25 cellular contexts compared by ENCODE assay signal in the genomic region with DNA sequence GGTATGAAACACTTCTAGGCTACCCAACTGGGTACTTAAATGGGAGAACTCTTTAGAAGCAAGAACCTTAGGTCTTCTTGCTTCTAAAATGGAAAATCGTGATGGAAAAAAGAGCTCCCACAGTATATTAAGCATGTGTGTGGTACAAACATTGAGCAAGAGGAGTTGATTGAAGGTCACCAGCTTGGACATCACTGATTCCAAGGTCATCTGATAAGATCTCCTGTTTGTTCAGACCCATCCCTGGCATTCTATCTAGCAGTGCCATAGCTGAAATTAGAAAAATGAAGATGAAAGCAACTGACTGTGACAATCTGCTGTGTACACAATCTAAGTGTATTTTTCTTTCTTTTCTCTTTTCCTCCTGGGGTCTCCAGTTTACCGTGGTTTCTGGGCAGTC. TPM values are rescaled to one million over a fixed set of nuclear protein-coding genes. Genes with fewer than 3 reads are reported as not detected.
DNase-seq lines count a peak whose midpoint lies in the region; ATAC-seq, FAIRE-seq and TF ChIP-seq lines count a peak whose summit lies in the region.
"Had no signal": no experiment of that assay in that cellular context is flagged by ENCODE, and none has a peak within 500 bp of the region (broad histone marks: within the 10 kb centered on the region; RNA-seq: fewer than 3 reads in every experiment).

No MANE protein-coding gene starts in this region.

- TF ChIP-seq POLR2A in HepG2 (IDR thresholded peaks at IDR 0.05; ENCODE audit: insufficient read depth in 1 of 2, low read depth in 2 of 2, low read length in 2 of 2): no peak

- in situ Hi-C loops in HepG2 (cut with HindIII; ENCODE audit: extremely low pct_ligation_motif_present, low pct_unique_long_range_greater_than_20kb): no loop called here

- no TSS peak for BruUV-seq in HepG2 (replicated peaks; lab: Mats Ljungman, UMichigan)

- CTCF ChIA-PET in HepG2 (lab: Yijun Ruan, JAX; ENCODE audit: low intra/inter-chr PET ratio, low total read pairs): no interaction called here

- no peak overlapping the region for H2AK5ac ChIP-seq in trophoblast cell (ENCODE audit: low read length)

- no peak overlapping the region for H3K4ac ChIP-seq in trophoblast cell (ENCODE audit: low read depth, low read length)

- POLR2A ChIA-PET in HepG2 (lab: Yijun Ruan, JAX): no interaction called here

- TF ChIP-seq CTCF in left ventricle myocardium inferior (IDR thresholded peaks at IDR 0.05; ENCODE audit: borderline replicate concordance): no peak
- no peak for TF ChIP-seq CTCF in HepG2 (CRISPR knock-in tag; IDR thresholded peaks at IDR 0.05)
- TF ChIP-seq CTCF in dorsolateral prefrontal cortex (IDR thresholded peaks at IDR 0.05 in 54 of 56, conservative IDR thresholded peaks at IDR 0.05 in 2 of 56; ENCODE audit: low read depth in 1 of 56, partially characterized antibody in 56 of 56): no peak

- no peak overlapping the region for H4K91ac ChIP-seq in trophoblast cell (ENCODE audit: low read depth, low read length)

- H3K23ac ChIP-seq in trophoblast cell (ENCODE audit: low read length): no peak overlapping the region

- no peak overlapping the region for H2BK5ac ChIP-seq in trophoblast cell (ENCODE audit: low read depth, low read length, poor library complexity)

- no peak overlapping the region for H4K8ac ChIP-seq in trophoblast cell (ENCODE audit: low read depth, low read length)

- H3K27me3 ChIP-seq in left ventricle myocardium inferior (ENCODE audit: low read depth) (no peaks in the 10 kb centered on the region), HepG2 (ENCODE audit: control insufficient read depth in 1 of 2, insufficient read depth in 2 of 2, low read length in 2 of 2) (no peaks in the 10 kb centered on the region), trophoblast cell (ENCODE audit: insufficient read depth, low read length) (no peaks in the 10 kb centered on the region), dorsolateral prefrontal cortex (no peaks in the 10 kb centered on the region)
- H3K27me3 ChIP-seq: BE2C; BLaER1 treated with 17β-estradiol and CSF1 and Interleukin-3, amounts not matched to agents 10 nM and 100 nM had no signal

- ATAC-seq in Right ventricle myocardium superior (ENCODE audit: poor library complexity): no peak
- ATAC-seq in HepG2: peak; percentile 55
- ATAC-seq in GM18907 (IDR thresholded peaks at IDR 0.05; ENCODE audit: unreplicated experiment): no peak
- ATAC-seq: A549 had no signal

- H3K4me1 ChIP-seq in left ventricle myocardium inferior (peaks cover 62% of the 10 kb centered on the region), HepG2 (ENCODE audit: insufficient read depth, low read length) (peaks cover 31% of the 10 kb centered on the region), trophoblast cell (ENCODE audit: control insufficient read depth in 1 of 2, insufficient read depth in 2 of 2, low read length in 2 of 2) (no peaks in the 10 kb centered on the region)
- H3K4me1 ChIP-seq: A549, BE2C had no signal

- DNase-seq in left ventricle myocardium inferior: no peak
- DNase-seq in Right ventricle myocardium superior: no peak
- DNase-seq in HepG2 (ENCODE audit: low spot score): peak; percentile 75
- no peak for DNase-seq in trophoblast cell
- no peak for DNase-seq in cerebellar nuclear complex (lab: John Stamatoyannopoulos, UW)
- no peak for DNase-seq in dorsolateral prefrontal cortex
- DNase-seq: 8988T; ACHN; AML-193; BE2C; Calu3; CD4-positive, alpha-beta memory T cell; COR-L47; DMS53; DMS79 treated with DMSO at 0.1 percent for 48 hours; GF-D8; GM23248; H7; HCEC 1CT had no signal

- H3K79me1 ChIP-seq in trophoblast cell (ENCODE audit: low read length): no peaks in the 10 kb centered on the region

- no peak overlapping the region for H3K9ac ChIP-seq in HepG2 (ENCODE audit: insufficient read depth, low read depth, low read length)
- H3K9ac ChIP-seq in trophoblast cell (ENCODE audit: low read length): no peak overlapping the region
- H3K9ac ChIP-seq: BLaER1 treated with 17β-estradiol and CSF1 and Interleukin-3, amounts not matched to agents 10 nM and 100 nM; GM23248 had no signal

- H3K14ac ChIP-seq in trophoblast cell (ENCODE audit: low read length): no peak overlapping the region

- H2BK12ac ChIP-seq in trophoblast cell (ENCODE audit: low read length): no peak overlapping the region

- H3K27ac ChIP-seq in left ventricle myocardium inferior (replicated peaks) (peak overlapping the region; percentile 95), HepG2 (ENCODE audit: extremely low read length, insufficient read depth, low read length) (no peak overlapping the region), trophoblast cell (ENCODE audit: low read depth, low read length) (no peak overlapping the region), dorsolateral prefrontal cortex (no peak overlapping the region)
- H3K27ac ChIP-seq: A549; BLaER1 treated with 17β-estradiol and CSF1 and Interleukin-3, amounts not matched to agents 10 nM and 100 nM; GM23248 had no signal

- no peak overlapping the region for H2BK120ac ChIP-seq in trophoblast cell (ENCODE audit: insufficient read depth, low read length, poor library complexity)

- WGBS in HepG2 (ENCODE audit: low lambda C conversion rate): 57% methylated on average over 2 of the region's 2 CpGs
- WGBS in trophoblast cell (ENCODE audit: extremely low coverage, insufficient coverage, insufficient read length): no CpG with 5 or more reads among the region's 2 CpGs

- H3K36me3 ChIP-seq in left ventricle myocardium inferior (peaks cover 33% of the 10 kb centered on the region), HepG2 (replicated peaks in 1 of 2; ENCODE audit: control insufficient read depth in 1 of 2, insufficient read depth in 2 of 2, low read length in 2 of 2) (peaks cover 3 to 19% of the 10 kb centered on the region in 2 experiments; a peak in 4 of 5 replicates), trophoblast cell (ENCODE audit: control insufficient read depth in 1 of 2, insufficient read depth in 2 of 2, low read length in 2 of 2) (peaks cover 9 to 12% of the 10 kb centered on the region in 2 experiments)
- H3K36me3 ChIP-seq: BE2C had no signal

- H3K18ac ChIP-seq in trophoblast cell (ENCODE audit: low read length): no peak overlapping the region

- peak in 1 of 2 experiments; percentile 18; a peak in 1 of 4 replicates for TF ChIP-seq EP300 in HepG2 (IDR thresholded peaks at IDR 0.05; ENCODE audit: low read depth in 2 of 2, low read length in 2 of 2)
- no peak; the same call in 1 of the 2 replicates for TF ChIP-seq EP300 in HepG2 (CRISPR knock-in tag; IDR thresholded peaks at IDR 0.05; ENCODE audit: borderline replicate concordance)

- intact Hi-C loops in left ventricle myocardium inferior (cut with micrococcal nuclease): no loop called here
- intact Hi-C loops in Right ventricle myocardium superior (cut with DNase I): no loop called here
- intact Hi-C loops in HepG2 (cut with micrococcal nuclease; ENCODE audit: unreplicated experiment): loop anchor here (1.0 kb wide), 1 partner anchor 9 kb away; no protein-coding TSS in a partner anchor
- intact Hi-C loops in dorsolateral prefrontal cortex (cut with DNase I): loop anchor here in 1 of 2 donors (5.0 kb wide), 1 partner anchor 40 kb away; no protein-coding TSS in a partner anchor

- H3K4me3 ChIP-seq in left ventricle myocardium inferior: no peak overlapping the region
- no peak overlapping the region for H3K4me3 ChIP-seq in HepG2 (replicated peaks in 1 of 3; ENCODE audit: insufficient read depth in 1 of 3, low read depth in 2 of 3, low read length in 3 of 3)
- no peak overlapping the region for H3K4me3 ChIP-seq in trophoblast cell (ENCODE audit: low read depth, low read length)
- no peak overlapping the region for H3K4me3 ChIP-seq in dorsolateral prefrontal cortex
- H3K4me3 ChIP-seq: A549; BLaER1 treated with 17β-estradiol and CSF1 and Interleukin-3, amounts not matched to agents 10 nM and 100 nM; GM23248 had no signal

- H4K20me1 ChIP-seq in HepG2 (ENCODE audit: insufficient read depth, low read length): no peaks in the 10 kb centered on the region
- H4K20me1 ChIP-seq: BLaER1 treated with 17β-estradiol and CSF1 and Interleukin-3, amounts not matched to agents 10 nM and 100 nM had no signal

- no peak for FAIRE-seq in HepG2 (lab: Jason Lieb, UNC)
- FAIRE-seq: A549, GM12892, GM19239, H1 had no signal

- no peak for TF ChIP-seq RAD21 in HepG2 (CRISPR knock-in tag; IDR thresholded peaks at IDR 0.05)

- H3K4me2 ChIP-seq in HepG2 (ENCODE audit: low read depth, low read length) (no peak overlapping the region), trophoblast cell (ENCODE audit: low read length) (no peak overlapping the region)
- H3K4me2 ChIP-seq: A549; BLaER1 treated with 17β-estradiol and CSF1 and Interleukin-3, amounts not matched to agents 10 nM and 100 nM had no signal

- H4K12ac ChIP-seq in trophoblast cell (ENCODE audit: low read depth, low read length): peak overlapping the region; percentile 54

- peaks cover 35% of the 10 kb centered on the region for H3K9me3 ChIP-seq in left ventricle myocardium inferior (replicated peaks)
- peaks cover 34% of the 10 kb centered on the region for H3K9me3 ChIP-seq in HepG2 (ENCODE audit: low read length)
- peaks cover 7% of the 10 kb centered on the region for H3K9me3 ChIP-seq in trophoblast cell (ENCODE audit: insufficient read depth, low read depth, low read length)
- H3K9me3 ChIP-seq: BE2C had no signal

- H2AFZ ChIP-seq in HepG2 (ENCODE audit: low read length) (no peak overlapping the region), trophoblast cell (ENCODE audit: insufficient read depth, low read length, poor library complexity) (no peak overlapping the region)
- H2AFZ ChIP-seq: GM23248 had no signal

- H3K79me2 ChIP-seq in HepG2 (ENCODE audit: insufficient read depth, low read length) (no peaks in the 10 kb centered on the region), trophoblast cell (ENCODE audit: control insufficient read depth, insufficient read depth, low read length, poor library complexity) (no peaks in the 10 kb centered on the region)

RNA-seq across cellular contexts. Expression of gene TMEM182, which starts 35.7 kb away (rescaled TPM):
- total RNA-seq in left ventricle myocardium inferior (174 TPM), Right ventricle myocardium superior (187 TPM), HepG2 (2016; rRNA removed; fragmentation: Illumina TruSeq; extraction: Trizol) (8.9 and 10.6 TPM in 2 replicates), dorsolateral prefrontal cortex (1 to 10 TPM; 1.0 to 8.6 (median 4.3) TPM)
- total RNA-seq in HepG2 (2016; cell fraction: cytosol; rRNA removed; fragmentation: Illumina TruSeq; extraction: Trizol; ENCODE audit: low read depth): 2.9 and 3.2 TPM in 2 replicates
- total RNA-seq in HepG2 (2016; cell fraction: insoluble cytoplasmic fraction; rRNA removed; fragmentation: Illumina TruSeq; extraction: Trizol): 8.4 and 10.0 TPM in 2 replicates
- 4.3 and 6.3 TPM in 2 replicates for total RNA-seq in HepG2 (2016; cell fraction: membrane; rRNA removed; fragmentation: Illumina TruSeq; extraction: Trizol)
- total RNA-seq in HepG2 (2016; cell fraction: nucleus; rRNA removed; fragmentation: Illumina TruSeq; extraction: Trizol): 7.5 and 8.7 TPM in 2 replicates
- 8.0 and 8.7 TPM in 2 replicates for polyA plus RNA-seq in HepG2 (2011; rRNA removed)
- 3.8 and 5.8 TPM in 2 replicates for polyA plus RNA-seq in HepG2 (2011; cell fraction: cytosol; rRNA removed)
- 2.6 and 3.6 TPM in 2 replicates for polyA plus RNA-seq in HepG2 (2011; cell fraction: nucleus; rRNA removed)
- 11.2 and 15.6 TPM in 2 replicates for polyA plus RNA-seq in HepG2 (2012)
- 2.3 and 2.5 TPM in 2 replicates for polyA plus RNA-seq in HepG2 (2016; cell fraction: cytosol; fragmentation: Illumina TruSeq; extraction: Trizol; ENCODE audit: low read depth)
- 10.1 and 11.3 TPM in 2 replicates for polyA plus RNA-seq in HepG2 (2016; cell fraction: insoluble cytoplasmic fraction; fragmentation: Illumina TruSeq; extraction: Trizol; ENCODE audit: low read depth)
- 5.0 and 5.8 TPM in 2 replicates for polyA plus RNA-seq in HepG2 (2016; cell fraction: membrane; fragmentation: Illumina TruSeq; extraction: Trizol; ENCODE audit: low read depth)
- 5.8 and 8.3 TPM in 2 replicates for polyA plus RNA-seq in HepG2 (2016; cell fraction: nucleus; fragmentation: Illumina TruSeq; extraction: Trizol; ENCODE audit: insufficient read depth, low read depth)
- polyA minus RNA-seq in HepG2 (2011; rRNA and poly(A)+ RNA removed; ENCODE audit: low replicate concordance): 4.8 and 13.3 TPM in 2 replicates
- 2.5 and 6.1 TPM in 2 replicates for polyA minus RNA-seq in HepG2 (2011; cell fraction: cytosol; rRNA and poly(A)+ RNA removed)
- 26.4 and 30.3 TPM in 2 replicates for polyA minus RNA-seq in HepG2 (2011; cell fraction: nucleus; rRNA and poly(A)+ RNA removed)
- 2.7 and 3.2 TPM in 2 replicates for polyA plus RNA-seq in trophoblast cell (2013)

Comparison
In these comparisons a context has a peak if more than half of its experiments do, and no peak if none do; other contexts are left out.
1. RNA of gene TMEM182, which starts 35.7 kb away (total RNA-seq): 187 TPM in Right ventricle myocardium superior (single experiment) and 174 TPM in left ventricle myocardium inferior (single experiment); 2.9 to 10.6 TPM in HepG2 and 1.0 to 8.6 TPM in dorsolateral prefrontal cortex; every median in the first group is over 10 times any median in the second.